9 cellular contexts compared by ENCODE assay signal in genomic region chr1:58881471-58881994, GRCh38.
A peak's percentile ranks its signal among the peaks of the same experiment; 100 is the strongest.
DNase-seq lines count a peak whose midpoint lies in the region; ATAC-seq and TF ChIP-seq lines count a peak whose summit lies in the region.
"Had no signal": no experiment of that assay in that cellular context is flagged by ENCODE, and none has a peak within 500 bp of the region (broad histone marks: within the 10 kb centered on the region; RNA-seq: fewer than 3 reads in every experiment).

No MANE protein-coding gene starts in this region.

- H3K4me3 Mint-ChIP-seq in nephron progenitor cell = no peak overlapping the region

- intact Hi-C loops in esophagus squamous epithelium (cut with DNase I) = no loop called here

- peaks cover 52% of the 10 kb centered on the region for H3K4me1 Mint-ChIP-seq in nephron progenitor cell

- H3K4me3 ChIP-seq in NB4 (ENCODE audit: low read depth, low read length) = no peak overlapping the region
- H3K4me3 ChIP-seq in esophagus squamous epithelium = no peak overlapping the region

- H3K9me3 ChIP-seq in esophagus squamous epithelium = no peaks in the 10 kb centered on the region

- no peak for TF ChIP-seq POLR2A in NB4 (IDR thresholded peaks at IDR 0.05; ENCODE audit: extremely low read depth, insufficient read length)
- no peak for TF ChIP-seq POLR2A in esophagus squamous epithelium (IDR thresholded peaks at IDR 0.05)

- H3K27ac Mint-ChIP-seq in nephron progenitor cell = no peak overlapping the region

- WGBS in esophagus squamous epithelium, 2 donors = 50 to 61% methylated on average over 2 of the region's 3 CpGs

- H3K36me3 Mint-ChIP-seq in nephron progenitor cell (ENCODE audit: low read depth) = peaks cover 4% of the 10 kb centered on the region

- DNase-seq in DMS53 (lab: John Stamatoyannopoulos, UW) = peak; percentile 72
- peak; percentile 79 for DNase-seq in NB4 (ENCODE audit: low read depth)
- no peak for DNase-seq in esophagus squamous epithelium (lab: John Stamatoyannopoulos, UW)
- no peak for DNase-seq in omental fat pad (ENCODE audit: low spot score)
- DNase-seq in nephron progenitor cell = no peak
- DNase-seq: activated CD4-positive, alpha-beta T cell treated with anti-CD3 and anti-CD28 coated beads for 4 hours had no signal

- H3K27me3 ChIP-seq in esophagus squamous epithelium = no peaks in the 10 kb centered on the region

- peaks cover 11% of the 10 kb centered on the region for H3K9me3 Mint-ChIP-seq in nephron progenitor cell

- H3K27ac ChIP-seq in esophagus squamous epithelium = peak overlapping the region in 3 of 4 donors; percentile 12 to 27 (median 19)

- TF ChIP-seq CTCF in NB4 (IDR thresholded peaks at IDR 0.05; ENCODE audit: low read depth, low read length) (no peak), esophagus squamous epithelium (IDR thresholded peaks at IDR 0.05) (no peak), omental fat pad (IDR thresholded peaks at IDR 0.05) (no peak), nephron progenitor cell (IDR thresholded peaks at IDR 0.05) (no peak)

- H3K4me1 ChIP-seq in esophagus squamous epithelium = peaks cover 20 to 54% (median 34%) of the 10 kb centered on the region in 3 donors

- peaks cover 3% of the 10 kb centered on the region for H3K27me3 Mint-ChIP-seq in nephron progenitor cell (ENCODE audit: low read depth, poor library complexity)

- ATAC-seq in omental fat pad (ENCODE audit: low FRiP score) (peak; percentile 72), HG03520 (IDR thresholded peaks at IDR 0.05; ENCODE audit: unreplicated experiment) (no peak), HG02798 (IDR thresholded peaks at IDR 0.05; ENCODE audit: poor library complexity, unreplicated experiment) (no peak), HG03565 (IDR thresholded peaks at IDR 0.05; ENCODE audit: unreplicated experiment) (no peak)

- H3K36me3 ChIP-seq in esophagus squamous epithelium = no peaks in the 10 kb centered on the region

Comparison
In these comparisons a context has a peak if more than half of its experiments do, and no peak if none do; other contexts are left out.
1. DNase-seq: peak in DMS53 (single experiment) and NB4 (single experiment); none in esophagus squamous epithelium (single experiment), omental fat pad (single experiment) and nephron progenitor cell (single experiment).